ENCODE assay signal across 1 cellular context in the genomic region with DNA sequence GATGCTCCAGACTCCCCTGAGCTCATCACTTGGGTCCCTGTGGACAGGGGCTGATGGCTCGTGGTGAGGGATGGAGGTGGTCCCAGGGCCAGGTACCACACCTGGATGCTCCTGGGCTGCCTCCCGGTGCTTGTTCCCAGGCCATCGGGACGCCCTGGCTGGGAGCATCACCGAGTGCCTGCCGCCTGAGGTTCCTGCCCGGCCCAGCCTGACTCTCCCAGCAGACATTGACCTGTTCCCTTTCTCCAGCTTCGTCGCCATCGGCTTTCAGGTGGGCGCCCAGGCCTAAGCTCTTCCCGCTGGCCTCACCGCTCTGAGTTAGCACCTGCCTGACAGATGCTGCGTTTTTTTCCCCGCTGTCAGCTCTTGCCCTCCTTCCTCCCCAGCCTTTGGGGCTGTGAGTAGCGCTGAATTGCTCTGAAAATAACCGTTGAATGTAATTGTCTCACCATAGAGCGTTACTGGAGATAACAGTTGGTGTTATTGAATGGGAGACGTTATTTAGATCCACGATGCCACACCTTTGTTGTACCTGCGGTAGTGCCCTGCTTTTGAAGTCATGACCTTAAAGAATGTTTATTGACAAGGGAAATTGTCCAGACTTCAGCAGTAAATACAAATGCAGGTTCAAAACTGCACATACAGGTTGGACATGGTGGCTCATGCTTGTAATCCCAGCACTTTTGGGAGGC.
TF ChIP-seq lines count a peak whose summit lies in the region.

No MANE protein-coding gene starts in this region.

TF ChIP-seq in H1, 55 proteins besides CTCF, POLR2A, EP300 and RAD21:
- TF ChIP-seq, protein P1, sequence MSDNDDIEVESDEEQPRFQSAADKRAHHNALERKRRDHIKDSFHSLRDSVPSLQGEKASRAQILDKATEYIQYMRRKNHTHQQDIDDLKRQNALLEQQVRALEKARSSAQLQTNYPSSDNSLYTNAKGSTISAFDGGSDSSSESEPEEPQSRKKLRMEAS (IDR thresholded peaks at IDR 0.05), result no peak
- TF ChIP-seq POU5F1 (IDR thresholded peaks at IDR 0.05; ENCODE audit: low read depth, low read length), result no peak
- TF ChIP-seq NANOG (IDR thresholded peaks at IDR 0.05; ENCODE audit: insufficient read depth, low read depth, low read length, poor library complexity, severe bottlenecking), result no peak
- TF ChIP-seq FOSL1 (IDR thresholded peaks at IDR 0.05; ENCODE audit: insufficient read depth, low read depth, low read length), result no peak
